Comparison of ENCODE assay signal across 1 cellular context in genomic region chr5:67106626-67107342, GRCh38.
TF ChIP-seq lines count a peak whose summit lies in the region.

No MANE protein-coding gene starts in this region.

TF ChIP-seq in GM23338, 12 proteins besides CTCF, POLR2A, EP300 and RAD21 (continued from another document):
- no peak for TF ChIP-seq ZNF462 (CRISPR knock-in tag; IDR thresholded peaks at IDR 0.05)
- no peak for TF ChIP-seq POLR2AphosphoS5 (IDR thresholded peaks at IDR 0.05; ENCODE audit: low read depth)
- no peak for TF ChIP-seq JUNB (IDR thresholded peaks at IDR 0.05; ENCODE audit: unreplicated experiment)
- no peak for TF ChIP-seq STAT1 (IDR thresholded peaks at IDR 0.05; ENCODE audit: unreplicated experiment)
- TF ChIP-seq EZH2phosphoT487 (IDR thresholded peaks at IDR 0.05; ENCODE audit: unreplicated experiment): no peak
- TF ChIP-seq CREB1 (CRISPR knock-in tag; IDR thresholded peaks at IDR 0.05; ENCODE audit: low read depth): no peak
- TF ChIP-seq ZNF114 (CRISPR knock-in tag; IDR thresholded peaks at IDR 0.05): no peak
- TF ChIP-seq NANOG (IDR thresholded peaks at IDR 0.05; ENCODE audit: borderline replicate concordance): no peak
